19 cellular contexts compared by ENCODE assay signal in genomic region chr6:150363733-150364132, GRCh38. TPM values are rescaled to one million over a fixed set of nuclear protein-coding genes. Genes with fewer than 3 reads are reported as not detected.
"Had no signal": no experiment of that assay in that cellular context is flagged by ENCODE, and none has a peak within 500 bp of the region (broad histone marks: within the 10 kb centered on the region; RNA-seq: fewer than 3 reads in every experiment).

No MANE protein-coding gene starts in this region.

- DNase-seq: activated CD4-positive, CD25-positive, alpha-beta regulatory T cell; activated gamma-delta T cell treated with Interleukin-2 at 50 U/mL for 16 hours; activated naive CD8-positive, alpha-beta T cell treated with anti-CD3 and anti-CD28 coated beads for 36 hours; activated T-cell treated with anti-CD3 and anti-CD28 coated beads, Interleukin-2, amount 50 U/mL, for 1 hour; aorta; glutamatergic neuron; immature natural killer cell; naive B cell; posterior cingulate gyrus; stimulated activated CD4-positive, alpha-beta T cell treated with anti-CD3 and anti-CD28 coated beads, Interleukin-15, amount 100 ng/mL, for 24 hours; stimulated activated CD4-positive, alpha-beta T cell treated with anti-CD3 and anti-CD28 coated beads, Interleukin-4, amount 100 ng/mL, for 4 hours; tibial artery had no signal

- H3K4me3 ChIP-seq: breast epithelium, tibial artery, vagina had no signal

- H3K36me3 Mint-ChIP-seq: activated naive CD8-positive, alpha-beta T cell treated with anti-CD3 and anti-CD28 coated beads for 36 hours; immature natural killer cell; naive B cell had no signal

- H3K27ac ChIP-seq: breast epithelium, tibial artery, vagina had no signal

- H3K4me3 Mint-ChIP-seq: activated naive CD8-positive, alpha-beta T cell treated with anti-CD3 and anti-CD28 coated beads for 36 hours; immature natural killer cell; naive B cell had no signal

- H3K27ac Mint-ChIP-seq: activated naive CD8-positive, alpha-beta T cell treated with anti-CD3 and anti-CD28 coated beads for 36 hours; immature natural killer cell; naive B cell had no signal

- H3K36me3 ChIP-seq: breast epithelium, tibial artery, vagina had no signal

- H3K4me1 ChIP-seq: breast epithelium, tibial artery, vagina had no signal

- H3K9me3 Mint-ChIP-seq: activated naive CD8-positive, alpha-beta T cell treated with anti-CD3 and anti-CD28 coated beads for 36 hours; immature natural killer cell had no signal

- H3K4me1 Mint-ChIP-seq: activated naive CD8-positive, alpha-beta T cell treated with anti-CD3 and anti-CD28 coated beads for 36 hours; immature natural killer cell; naive B cell had no signal

- H3K9me3 ChIP-seq: breast epithelium, tibial artery, vagina had no signal

- H3K27me3 ChIP-seq: breast epithelium, tibial artery, vagina had no signal

- ATAC-seq: esophagus mucosa had no signal

RNA-seq across cellular contexts. Expression of gene IYD, which starts 5.1 kb away (rescaled TPM):
- total RNA-seq: activated naive CD8-positive, alpha-beta T cell treated with anti-CD3 and anti-CD28 coated beads for 36 hours; aorta; cerebellum; dermis microvascular lymphatic vessel endothelial cell; esophagus mucosa; fibroblast of villous mesenchyme; skeletal muscle tissue; vagina had no signal
- polyA plus RNA-seq: immature natural killer cell had no signal
